ENCODE assay signal across 8 cellular contexts in genomic region chr5:78509145-78509865, GRCh38.
DNase-seq lines count a peak whose midpoint lies in the region; ATAC-seq and TF ChIP-seq lines count a peak whose summit lies in the region.

No MANE protein-coding gene starts in this region.

- peaks cover 9 to 70% (median 49%) of the 10 kb centered on the region in 4 donors for H3K4me1 ChIP-seq in tibial artery

- intact Hi-C loops in activated T-helper 2 cell treated with anti-CD3 and anti-CD28 coated beads, Interferon-gamma antibody, Interleukin-2, Interleukin-4, amounts not matched to agents 10 μg/mL and 5 μg/mL and 100 μg/mL, durations not matched to agents 14 hours and 24 hours and 36 hours (cut with micrococcal nuclease): no loop called here
- intact Hi-C loops in tibial artery (cut with DNase I; ENCODE audit: low total_unique reads): no loop called here

- peaks cover 68% of the 10 kb centered on the region for H3K27me3 Mint-ChIP-seq in activated T-helper 2 cell treated with anti-CD3 and anti-CD28 coated beads, Interferon-gamma antibody, Interleukin-2, Interleukin-4, amounts not matched to agents 10 μg/mL and 5 μg/mL and 100 μg/mL, durations not matched to agents 14 hours and 24 hours and 36 hours (ENCODE audit: low read depth)
- no peaks in the 10 kb centered on the region for H3K27me3 Mint-ChIP-seq in memory B cell

- H3K4me3 Mint-ChIP-seq in activated T-helper 2 cell treated with anti-CD3 and anti-CD28 coated beads, Interferon-gamma antibody, Interleukin-2, Interleukin-4, amounts not matched to agents 10 μg/mL and 5 μg/mL and 100 μg/mL, durations not matched to agents 14 hours and 24 hours and 36 hours (ENCODE audit: low read depth): peak overlapping the region; percentile 65
- peak overlapping the region; percentile 75 for H3K4me3 Mint-ChIP-seq in memory B cell

- no peaks in the 10 kb centered on the region for H3K36me3 Mint-ChIP-seq in activated T-helper 2 cell treated with anti-CD3 and anti-CD28 coated beads, Interferon-gamma antibody, Interleukin-2, Interleukin-4, amounts not matched to agents 10 μg/mL and 5 μg/mL and 100 μg/mL, durations not matched to agents 14 hours and 24 hours and 36 hours (ENCODE audit: low read depth)
- H3K36me3 Mint-ChIP-seq in memory B cell: peaks cover 7% of the 10 kb centered on the region

- peak overlapping the region; percentile 41 to 51 for H3K4me3 ChIP-seq in tibial artery
- H3K4me3 ChIP-seq in H7 (ENCODE audit: insufficient read depth, low read depth, low read length): no peak overlapping the region

- H3K9me3 ChIP-seq in tibial artery: no peaks in the 10 kb centered on the region

- DNase-seq in activated gamma-delta T cell treated with Interleukin-2 at 50 U/mL for 16 hours (peak; percentile 5), activated gamma-delta T cell (lab: John Stamatoyannopoulos, UW) (no peak), memory B cell (ENCODE audit: low spot score in 2 of 2) (peak in 1 of 2 donors; percentile 12), tibial artery (no peak), H7 (no peak), COLO829 (ENCODE audit: low spot score) (no peak), OCI-M2 (lab: John Stamatoyannopoulos, UW; ENCODE audit: unreplicated experiment) (no peak)
- no peak for DNase-seq in activated T-helper 2 cell treated with anti-CD3 and anti-CD28 coated beads, Interferon-gamma antibody, Interleukin-2, Interleukin-4, amounts not matched to agents 10 μg/mL and 5 μg/mL and 100 μg/mL, durations not matched to agents 14 hours and 24 hours and 36 hours (ENCODE audit: low spot score)

- TF ChIP-seq CTCF in tibial artery (IDR thresholded peaks at IDR 0.05): no peak

- no peaks in the 10 kb centered on the region for H3K9me3 Mint-ChIP-seq in activated T-helper 2 cell treated with anti-CD3 and anti-CD28 coated beads, Interferon-gamma antibody, Interleukin-2, Interleukin-4, amounts not matched to agents 10 μg/mL and 5 μg/mL and 100 μg/mL, durations not matched to agents 14 hours and 24 hours and 36 hours
- no peaks in the 10 kb centered on the region for H3K9me3 Mint-ChIP-seq in memory B cell

- H3K27ac ChIP-seq in tibial artery: peak overlapping the region; percentile 55 to 58

- H3K27me3 ChIP-seq in tibial artery (no peaks in the 10 kb centered on the region), H7 (ENCODE audit: control insufficient read depth, insufficient read depth, low read length) (no peaks in the 10 kb centered on the region)

- no peak overlapping the region for H3K27ac Mint-ChIP-seq in activated T-helper 2 cell treated with anti-CD3 and anti-CD28 coated beads, Interferon-gamma antibody, Interleukin-2, Interleukin-4, amounts not matched to agents 10 μg/mL and 5 μg/mL and 100 μg/mL, durations not matched to agents 14 hours and 24 hours and 36 hours
- H3K27ac Mint-ChIP-seq in memory B cell: no peak overlapping the region

- no peaks in the 10 kb centered on the region for H3K36me3 ChIP-seq in tibial artery
- H3K36me3 ChIP-seq in H7 (replicated peaks; ENCODE audit: control insufficient read depth, insufficient read depth, low read length): no peaks in the 10 kb centered on the region

- no peak for ATAC-seq in memory B cell (ENCODE audit: low read depth)

- H3K4me1 Mint-ChIP-seq in activated T-helper 2 cell treated with anti-CD3 and anti-CD28 coated beads, Interferon-gamma antibody, Interleukin-2, Interleukin-4, amounts not matched to agents 10 μg/mL and 5 μg/mL and 100 μg/mL, durations not matched to agents 14 hours and 24 hours and 36 hours (ENCODE audit: low read depth): peaks cover 8% of the 10 kb centered on the region
- H3K4me1 Mint-ChIP-seq in memory B cell: peaks cover 14% of the 10 kb centered on the region
